Comparison of ENCODE assay signal across 12 cellular contexts in genomic region chr17:50785942-50786570, GRCh38. TPM values are rescaled to one million over a fixed set of nuclear protein-coding genes. Genes with fewer than 3 reads are reported as not detected.
DNase-seq lines count a peak whose midpoint lies in the region; ATAC-seq and TF ChIP-seq lines count a peak whose summit lies in the region.
"Had no signal": no experiment of that assay in that cellular context is flagged by ENCODE, and none has a peak within 500 bp of the region (broad histone marks: within the 10 kb centered on the region; RNA-seq: fewer than 3 reads in every experiment).

No MANE protein-coding gene starts in this region.

- in situ Hi-C loops in brain microvascular endothelial cell (cut with HindIII; ENCODE audit: low pct_ligation_motif_present, low sequenced_read_pairs) = no loop called here

- 61 to 75% methylated on average over 9 of the region's 9 CpGs for WGBS in sigmoid colon, 2 donors

- H3F3A ChIP-seq in GM23338 (replicated peaks; ENCODE audit: low read depth) = no peaks in the 10 kb centered on the region

- no peak overlapping the region for H3K4me3 Mint-ChIP-seq in HFFc6
- no peak overlapping the region for H3K4me3 Mint-ChIP-seq in GM23338

- H3K4me3 ChIP-seq in sigmoid colon = no peak overlapping the region
- H3K4me3 ChIP-seq in GM23338 = no peak overlapping the region
- no peak overlapping the region for H3K4me3 ChIP-seq in brain microvascular endothelial cell (ENCODE audit: low read depth, low read length)
- H3K4me3 ChIP-seq: lung had no signal

- peak; percentile 45 to 56 for ATAC-seq in left cardiac atrium
- no peak for ATAC-seq in HG02884 (IDR thresholded peaks at IDR 0.05; ENCODE audit: unreplicated experiment)
- no peak for ATAC-seq in GM21737 (IDR thresholded peaks at IDR 0.05; ENCODE audit: unreplicated experiment)
- ATAC-seq in GM23338 = no peak

- intact Hi-C loops in left cardiac atrium (cut with DNase I) = loop anchor here (2.0 to 10.0 kb wide), 2 partner anchors 55 to 169 kb away; no protein-coding TSS in a partner anchor
- intact Hi-C loops in sigmoid colon (cut with DNase I) = loop anchor here (5.0 to 10.0 kb wide), 2 partner anchors 166 to 241 kb away; partner anchors contain the start of gene SPATA20

- TF ChIP-seq EP300 in sigmoid colon (IDR thresholded peaks at IDR 0.05) = no peak

- H3K9me3 ChIP-seq in sigmoid colon = no peaks in the 10 kb centered on the region

- no peaks in the 10 kb centered on the region for H3K79me2 ChIP-seq in GM23338 (replicated peaks; ENCODE audit: insufficient read depth)

- H2AFZ ChIP-seq in GM23338 = no peak overlapping the region

- no peak overlapping the region for H3K4me2 ChIP-seq in GM23338

- DNase-seq in HFFc6 (peak; percentile 33), anterior cingulate cortex (lab: John Stamatoyannopoulos, UW) (peak in 35 of 58 donors; percentile 8 to 68 (median 25)), left cardiac atrium (no peak), sigmoid colon (no peak), GM23338 (ENCODE audit: low spot score) (no peak), brain microvascular endothelial cell (no peak)
- DNase-seq: activated CD4-positive, CD25-positive, alpha-beta regulatory T cell; central memory CD4-positive, alpha-beta T cell; NCI-H526 treated with DMSO at 0.1 percent for 48 hours had no signal

- no peak for TF ChIP-seq POLR2A in sigmoid colon (IDR thresholded peaks at IDR 0.05)

- TF ChIP-seq CTCF in HFFc6 (IDR thresholded peaks at IDR 0.05) = no peak
- no peak for TF ChIP-seq CTCF in sigmoid colon (IDR thresholded peaks at IDR 0.05)
- no peak for TF ChIP-seq CTCF in GM23338 (conservative IDR thresholded peaks at IDR 0.05; ENCODE audit: low read depth in 2 of 2)
- no peak for TF ChIP-seq CTCF in brain microvascular endothelial cell (IDR thresholded peaks at IDR 0.05; ENCODE audit: low read depth, low read length, missing control alignments)

- H3K9me3 Mint-ChIP-seq in HFFc6 = no peaks in the 10 kb centered on the region
- H3K9me3 Mint-ChIP-seq in GM23338 = no peaks in the 10 kb centered on the region

- H3K9me2 ChIP-seq in GM23338 (ENCODE audit: insufficient read depth) = no peaks in the 10 kb centered on the region

- H3K36me3 ChIP-seq in sigmoid colon = no peaks in the 10 kb centered on the region
- H3K36me3 ChIP-seq in GM23338 (ENCODE audit: insufficient read depth) = no peaks in the 10 kb centered on the region
- H3K36me3 ChIP-seq in brain microvascular endothelial cell (replicated peaks) = no peaks in the 10 kb centered on the region

- H3K27ac Mint-ChIP-seq in HFFc6 = peak overlapping the region; percentile 25; the same call in 1 of the 2 replicates
- no peak overlapping the region; the same call in 1 of the 2 replicates for H3K27ac Mint-ChIP-seq in GM23338

- no peaks in the 10 kb centered on the region for H4K20me1 ChIP-seq in GM23338 (replicated peaks; ENCODE audit: insufficient read depth)

- H3K36me3 Mint-ChIP-seq in HFFc6 (ENCODE audit: low read depth) (no peaks in the 10 kb centered on the region), GM23338 (ENCODE audit: low read depth) (no peaks in the 10 kb centered on the region)

- H3K27me3 ChIP-seq in sigmoid colon (peaks cover 0 to 3% (median 0%) of the 10 kb centered on the region in 3 donors), GM23338 (ENCODE audit: insufficient read depth) (no peaks in the 10 kb centered on the region), brain microvascular endothelial cell (replicated peaks) (no peaks in the 10 kb centered on the region)

- H3K4me1 ChIP-seq in sigmoid colon = peaks cover 0 to 22% (median 17%) of the 10 kb centered on the region in 4 donors
- H3K4me1 ChIP-seq in GM23338 (ENCODE audit: insufficient read depth) = peaks cover 8% of the 10 kb centered on the region

- peaks cover 37% of the 10 kb centered on the region for H3K4me1 Mint-ChIP-seq in HFFc6 (ENCODE audit: low read depth)
- peaks cover 8% of the 10 kb centered on the region for H3K4me1 Mint-ChIP-seq in GM23338

- H3K27me3 Mint-ChIP-seq in HFFc6 (ENCODE audit: insufficient read depth) (peaks cover 7% of the 10 kb centered on the region), GM23338 (ENCODE audit: insufficient read depth, low read depth, poor library complexity) (peaks cover 9% of the 10 kb centered on the region)

- H3K27ac ChIP-seq in sigmoid colon = peak overlapping the region in 3 of 4 donors; percentile 46 to 69 (median 60)
- H3K27ac ChIP-seq in GM23338 (ENCODE audit: low read depth) = no peak overlapping the region
- no peak overlapping the region for H3K27ac ChIP-seq in brain microvascular endothelial cell

TF ChIP-seq in GM23338, 12 proteins besides CTCF, POLR2A, EP300 and RAD21 (continues in another document):
- no peak for TF ChIP-seq CREB1 (CRISPR knock-in tag; IDR thresholded peaks at IDR 0.05; ENCODE audit: low read depth)
- no peak for TF ChIP-seq ZNF462 (CRISPR knock-in tag; IDR thresholded peaks at IDR 0.05)
- no peak for TF ChIP-seq ZNF331 (CRISPR knock-in tag; IDR thresholded peaks at IDR 0.05; ENCODE audit: low read depth)
- TF ChIP-seq NANOG (IDR thresholded peaks at IDR 0.05; ENCODE audit: borderline replicate concordance) = no peak

RNA-seq across cellular contexts. Expression of gene ANKRD40CL, which starts 18.7 kb away (rescaled TPM):
- not detected for total RNA-seq in HFFc6 (2021; fragmentation: NEBNext Ultra II Directional; extraction: Animal tissue kit (Norgen Biotek cat#: 25700))
- total RNA-seq in left cardiac atrium (not detected), sigmoid colon (not detected)
- polyA plus RNA-seq in sigmoid colon (100 to 1,000 TPM in 2 of 3 donors, 10 to 100 TPM in 1; 60.4 to 234 (median 191) TPM), GM23338 (2016; fragmentation: Nextera tagmentation; extraction: Ambion mirVana) (not detected in 2 replicates)
- not detected in 2 replicates for total RNA-seq in GM23338 (2014; rRNA removed; shearing (Covaris generic))
- total RNA-seq: lung had no signal
- polyA plus RNA-seq: lung had no signal

RNA-seq across cellular contexts. Expression of gene WFIKKN2, which starts 49.3 kb away (rescaled TPM):
- total RNA-seq in HFFc6 (2021; fragmentation: NEBNext Ultra II Directional; extraction: Animal tissue kit (Norgen Biotek cat#: 25700)) = under 1 TPM in 3 of 6 experiments, not detected in 3; 0.05 to 0.07 (median 0.05) TPM
- under 1 TPM; 0.15 to 0.50 TPM for total RNA-seq in left cardiac atrium
- total RNA-seq in sigmoid colon = 1 to 10 TPM in 1 of 4 donors, under 1 TPM in 3; under 0.01 to 1.1 (median 0.15) TPM
- under 1 TPM in 2 of 3 donors, not detected in 1; under 0.01 to 0.09 TPM for polyA plus RNA-seq in sigmoid colon
- not detected in 2 replicates for total RNA-seq in GM23338 (2014; rRNA removed; shearing (Covaris generic))
- not detected in 2 replicates for polyA plus RNA-seq in GM23338 (2016; fragmentation: Nextera tagmentation; extraction: Ambion mirVana)

Comparison
In these comparisons a context has a peak if more than half of its experiments do, and no peak if none do; other contexts are left out.
1. DNase-seq: peak in HFFc6 (single experiment) and anterior cingulate cortex (35 of 58); none in left cardiac atrium (single experiment), sigmoid colon (single experiment), GM23338 (single experiment) and brain microvascular endothelial cell (single experiment).
2. ATAC-seq: peak in left cardiac atrium (2 of 2); none in HG02884 (single experiment), GM21737 (single experiment) and GM23338 (single experiment).
3. H3K27ac ChIP-seq: peak in sigmoid colon (3 of 4); none in GM23338 (single experiment) and brain microvascular endothelial cell (single experiment).